19 cellular contexts compared by ENCODE assay signal in genomic region chr4:120920666-120921065, GRCh38. TPM values are rescaled to one million over a fixed set of nuclear protein-coding genes. Genes with fewer than 3 reads are reported as not detected.
DNase-seq lines count a peak whose midpoint lies in the region; ATAC-seq, FAIRE-seq and TF ChIP-seq lines count a peak whose summit lies in the region.
"Had no signal": no experiment of that assay in that cellular context is flagged by ENCODE, and none has a peak within 500 bp of the region (broad histone marks: within the 10 kb centered on the region; RNA-seq: fewer than 3 reads in every experiment).

No MANE protein-coding gene starts in this region.

- peaks cover 9% of the 10 kb centered on the region for H3K4me1 Mint-ChIP-seq in activated CD4-positive, alpha-beta memory T cell treated with anti-CD3 and anti-CD28 coated beads, Interleukin-2, amount 10 ng/mL, durations not matched to agents 7 days and 5 days

- H3K27ac ChIP-seq in HCT116 (ENCODE audit: low read depth, low read length) = no peak overlapping the region

- H3K4me1 ChIP-seq in HCT116 (ENCODE audit: control insufficient read depth in 1 of 2, insufficient read depth in 2 of 2, low read length in 2 of 2) (peaks cover 0 to 5% of the 10 kb centered on the region in 2 experiments; a peak in 2 of 4 replicates), adipocyte (ENCODE audit: control insufficient read depth, insufficient read depth, low read length) (peaks cover 28% of the 10 kb centered on the region), skeletal muscle satellite cell (ENCODE audit: control insufficient read depth, insufficient read depth, low read length) (peaks cover 12% of the 10 kb centered on the region)

- peak; percentile 79 for FAIRE-seq in islet of Langerhans (lab: Jason Lieb, UNC)

- ATAC-seq in HCT116 = no peak
- ATAC-seq: activated T-cell treated with anti-CD3 and anti-CD28 coated beads, Interleukin-2, amount 50 U/mL, for 72 hours; gastroesophageal sphincter; naive thymus-derived CD8-positive, alpha-beta T cell; Right ventricle myocardium inferior had no signal

- no peaks in the 10 kb centered on the region for H3K79me2 ChIP-seq in HCT116 (ENCODE audit: insufficient read depth, low read length)

- BruUV-seq in HCT116 (replicated peaks; lab: Mats Ljungman, UMichigan) = no TSS peak

- H3K4me3 Mint-ChIP-seq in activated CD4-positive, alpha-beta memory T cell treated with anti-CD3 and anti-CD28 coated beads, Interleukin-2, amount 10 ng/mL, durations not matched to agents 7 days and 5 days = no peak overlapping the region

- peaks cover 51% of the 10 kb centered on the region for H3K27me3 Mint-ChIP-seq in activated CD4-positive, alpha-beta memory T cell treated with anti-CD3 and anti-CD28 coated beads, Interleukin-2, amount 10 ng/mL, durations not matched to agents 7 days and 5 days

- TF ChIP-seq POLR2A in HCT116 (IDR thresholded peaks at IDR 0.05; ENCODE audit: borderline replicate concordance, extremely low read depth, insufficient read depth, insufficient read length) = no peak

- no peaks in the 10 kb centered on the region for H3K9me2 ChIP-seq in HCT116 (ENCODE audit: insufficient read depth)

- H3K27me3 ChIP-seq in HCT116 (ENCODE audit: insufficient read depth, low read length) (no peaks in the 10 kb centered on the region), adipocyte (replicated peaks; ENCODE audit: control insufficient read depth, insufficient read depth, low read length) (no peaks in the 10 kb centered on the region), skeletal muscle satellite cell (ENCODE audit: control insufficient read depth, insufficient read depth, low read length) (no peaks in the 10 kb centered on the region)
- H3K27me3 ChIP-seq: gastroesophageal sphincter had no signal

- CTCF ChIA-PET in HCT116 (lab: Charles Lee) = no interaction called here
- CTCF ChIA-PET in activated CD4-positive, alpha-beta memory T cell treated with anti-CD3 and anti-CD28 coated beads, Interleukin-2, amount 10 ng/mL, durations not matched to agents 7 days and 5 days (lab: Charles Lee) = no interaction called here

- RAD21 ChIA-PET in HCT116 (lab: Charles Lee; ENCODE audit: low non-redundant PET in 1 of 2, low total read pairs in 2 of 2, uncharacterized antibody in 2 of 2, unreplicated experiment in 2 of 2) = no interaction called here

- POLR2A ChIA-PET in HCT116 (lab: Charles Lee) = no interaction called here
- POLR2A ChIA-PET in activated CD4-positive, alpha-beta memory T cell treated with anti-CD3 and anti-CD28 coated beads, Interleukin-2, amount 10 ng/mL, durations not matched to agents 7 days and 5 days (lab: Charles Lee) = no interaction called here

- no peaks in the 10 kb centered on the region for H3K9me3 Mint-ChIP-seq in activated CD4-positive, alpha-beta memory T cell treated with anti-CD3 and anti-CD28 coated beads, Interleukin-2, amount 10 ng/mL, durations not matched to agents 7 days and 5 days
- H3K9me3 Mint-ChIP-seq: activated naive CD4-positive, alpha-beta T cell treated with anti-CD3 and anti-CD28 coated beads, Interleukin-2, amount 10 ng/mL, durations not matched to agents 7 days and 5 days; activated T-cell treated with anti-CD3 and anti-CD28 coated beads, Interleukin-2, amount 50 U/mL, for 72 hours; naive thymus-derived CD8-positive, alpha-beta T cell had no signal

- H3K36me3 Mint-ChIP-seq in activated CD4-positive, alpha-beta memory T cell treated with anti-CD3 and anti-CD28 coated beads, Interleukin-2, amount 10 ng/mL, durations not matched to agents 7 days and 5 days (ENCODE audit: low read depth) = peaks cover 5% of the 10 kb centered on the region
- H3K36me3 Mint-ChIP-seq: activated naive CD4-positive, alpha-beta T cell treated with anti-CD3 and anti-CD28 coated beads, Interleukin-2, amount 10 ng/mL, durations not matched to agents 7 days and 5 days had no signal

- no peaks in the 10 kb centered on the region for H3K36me3 ChIP-seq in HCT116 (ENCODE audit: control insufficient read depth in 1 of 2, insufficient read depth in 2 of 2, low read length in 2 of 2)
- H3K36me3 ChIP-seq in adipocyte (ENCODE audit: control insufficient read depth, insufficient read depth, low read length, severe bottlenecking) = no peaks in the 10 kb centered on the region
- no peaks in the 10 kb centered on the region for H3K36me3 ChIP-seq in skeletal muscle satellite cell (ENCODE audit: insufficient read depth, low read length)
- H3K36me3 ChIP-seq: gastroesophageal sphincter had no signal

- no peak for TF ChIP-seq RAD21 in HCT116 (IDR thresholded peaks at IDR 0.05; ENCODE audit: low read depth)

- intact Hi-C loops in HCT116 (cut with micrococcal nuclease) = no loop called here

- H3K27ac Mint-ChIP-seq in activated CD4-positive, alpha-beta memory T cell treated with anti-CD3 and anti-CD28 coated beads, Interleukin-2, amount 10 ng/mL, durations not matched to agents 7 days and 5 days = no peak overlapping the region
- H3K27ac Mint-ChIP-seq: activated naive CD4-positive, alpha-beta T cell treated with anti-CD3 and anti-CD28 coated beads, Interleukin-2, amount 10 ng/mL, durations not matched to agents 7 days and 5 days; activated T-cell treated with anti-CD3 and anti-CD28 coated beads, Interleukin-2, amount 50 U/mL, for 72 hours had no signal

- no peaks in the 10 kb centered on the region for H4K20me1 ChIP-seq in HCT116 (ENCODE audit: insufficient read depth)

- H3K4me3 ChIP-seq in HCT116 (replicated peaks in 1 of 2; ENCODE audit: low read depth in 1 of 2, low read length in 2 of 2) = no peak overlapping the region
- H3K4me3 ChIP-seq in adipocyte (ENCODE audit: low read length) = no peak overlapping the region
- no peak overlapping the region for H3K4me3 ChIP-seq in skeletal muscle satellite cell (ENCODE audit: low read length)

- H2AFZ ChIP-seq in HCT116 (ENCODE audit: low read depth, low read length, poor library complexity, severe bottlenecking) = no peak overlapping the region

- H3K4me2 ChIP-seq in HCT116 (ENCODE audit: low read length) (peak overlapping the region; percentile 70; the same call in 1 of the 2 replicates), skeletal muscle satellite cell (ENCODE audit: low read length) (peak overlapping the region; percentile 84)

- no peaks in the 10 kb centered on the region for H3K9me3 ChIP-seq in HCT116 (ENCODE audit: control insufficient read depth in 1 of 2, insufficient read depth in 1 of 2, low read depth in 1 of 2, low read length in 2 of 2)
- H3K9me3 ChIP-seq in adipocyte (ENCODE audit: control insufficient read depth, low read length) = no peaks in the 10 kb centered on the region
- H3K9me3 ChIP-seq in skeletal muscle satellite cell (replicated peaks; ENCODE audit: low read length) = no peaks in the 10 kb centered on the region
- H3K9me3 ChIP-seq: gastroesophageal sphincter had no signal

- no peak for TF ChIP-seq CTCF in HCT116 (IDR thresholded peaks at IDR 0.05 in 2 of 3, conservative IDR thresholded peaks at IDR 0.05 in 1 of 3; ENCODE audit: borderline replicate concordance in 1 of 3, insufficient read depth in 1 of 3, low read depth in 2 of 3, low read length in 2 of 3)

- no peak overlapping the region for H3K9ac ChIP-seq in HCT116 (ENCODE audit: low read length)
- H3K9ac ChIP-seq in adipocyte (ENCODE audit: low read length) = no peak overlapping the region
- peak overlapping the region; percentile 87 for H3K9ac ChIP-seq in skeletal muscle satellite cell (ENCODE audit: low read depth, low read length)

- DNase-seq in HCT116 (ENCODE audit: low read depth, low spot score) (no peak), adipocyte (ENCODE audit: low read depth) (peak; percentile 34), iPS-NIHi7 (ENCODE audit: extremely low spot score) (no peak), COLO829 (ENCODE audit: low spot score) (no peak)
- no peak for DNase-seq in activated CD4-positive, alpha-beta memory T cell treated with anti-CD3 and anti-CD28 coated beads, Interleukin-2, amount 10 ng/mL, durations not matched to agents 7 days and 5 days
- DNase-seq: activated naive CD4-positive, alpha-beta T cell treated with anti-CD3 and anti-CD28 coated beads, Interleukin-2, amount 10 ng/mL, durations not matched to agents 7 days and 5 days; activated T-cell treated with anti-CD3 and anti-CD28 coated beads, Interleukin-2, amount 50 U/mL, for 72 hours; AML-193; aorta; cerebellar nuclear complex; naive thymus-derived CD8-positive, alpha-beta T cell; NCI-H1092 treated with DMSO at 0.1 percent for 48 hours; NCI-H2029; NCI-H226; substantia nigra had no signal

TF ChIP-seq in HCT116, 20 proteins besides CTCF, POLR2A, EP300 and RAD21:
- TF ChIP-seq ZBTB33 (IDR thresholded peaks at IDR 0.05; ENCODE audit: extremely low read depth, insufficient replicate concordance, low read length) (no peak), SP1 (IDR thresholded peaks at IDR 0.05; ENCODE audit: low read depth) (no peak), SIN3A (IDR thresholded peaks at IDR 0.05; ENCODE audit: low read depth) (no peak), ATF3 (IDR thresholded peaks at IDR 0.05) (no peak)

RNA-seq across cellular contexts. Expression of gene PRDM5, which starts 1.9 kb away (rescaled TPM):
- total RNA-seq in HCT116 (2021; ENCODE audit: unreplicated experiment) = 5.1 TPM
- 1.3 and 1.5 TPM in 2 replicates for polyA plus RNA-seq in HCT116 (2012)
- total RNA-seq in skeletal muscle satellite cell (2012; rRNA removed) = 10.7 and 13.2 TPM in 2 replicates
- total RNA-seq in activated CD4-positive, alpha-beta memory T cell treated with anti-CD3 and anti-CD28 coated beads, Interleukin-2, amount 10 ng/mL, durations not matched to agents 7 days and 5 days = under 1 TPM in 1 of 2 experiments, not detected in 1; 0.23 TPM
